In genomic region chr13:106078191-106078590, GRCh38 we compare ENCODE assay signal across 1 cellular context.
TF ChIP-seq lines count a peak whose summit lies in the region.

No MANE protein-coding gene starts in this region.

TF ChIP-seq in IMR-90, 13 proteins besides CTCF, POLR2A, EP300 and RAD21:
- TF ChIP-seq BHLHE40 (IDR thresholded peaks at IDR 0.05; ENCODE audit: low read depth, low read length) (no peak), MAZ (IDR thresholded peaks at IDR 0.05; ENCODE audit: borderline replicate concordance, low read depth, low read length) (no peak), SMC3 (IDR thresholded peaks at IDR 0.05; ENCODE audit: low read depth, low read length) (no peak), CEBPB (IDR thresholded peaks at IDR 0.05; ENCODE audit: low read depth, low read length) (no peak), CHD1 (IDR thresholded peaks at IDR 0.05; ENCODE audit: low read depth, low read length) (no peak), RCOR1 (IDR thresholded peaks at IDR 0.05; ENCODE audit: insufficient replicate concordance, low read length) (no peak), RFX5 (IDR thresholded peaks at IDR 0.05; ENCODE audit: low read depth, low read length) (no peak), MAFK (IDR thresholded peaks at IDR 0.05; ENCODE audit: low read depth, low read length) (no peak), FOS (IDR thresholded peaks at IDR 0.05; ENCODE audit: low read depth, low read length) (no peak), MXI1 (IDR thresholded peaks at IDR 0.05; ENCODE audit: borderline replicate concordance, low read depth, low read length) (no peak), NFE2L2 (IDR thresholded peaks at IDR 0.05; ENCODE audit: low read depth, low read length) (no peak)
- TF ChIP-seq, protein P1, sequence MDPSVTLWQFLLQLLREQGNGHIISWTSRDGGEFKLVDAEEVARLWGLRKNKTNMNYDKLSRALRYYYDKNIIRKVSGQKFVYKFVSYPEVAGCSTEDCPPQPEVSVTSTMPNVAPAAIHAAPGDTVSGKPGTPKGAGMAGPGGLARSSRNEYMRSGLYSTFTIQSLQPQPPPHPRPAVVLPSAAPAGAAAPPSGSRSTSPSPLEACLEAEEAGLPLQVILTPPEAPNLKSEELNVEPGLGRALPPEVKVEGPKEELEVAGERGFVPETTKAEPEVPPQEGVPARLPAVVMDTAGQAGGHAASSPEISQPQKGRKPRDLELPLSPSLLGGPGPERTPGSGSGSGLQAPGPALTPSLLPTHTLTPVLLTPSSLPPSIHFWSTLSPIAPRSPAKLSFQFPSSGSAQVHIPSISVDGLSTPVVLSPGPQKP (IDR thresholded peaks at IDR 0.05; ENCODE audit: borderline replicate concordance, low read depth, low read length) = no peak
- TF ChIP-seq, protein P2, sequence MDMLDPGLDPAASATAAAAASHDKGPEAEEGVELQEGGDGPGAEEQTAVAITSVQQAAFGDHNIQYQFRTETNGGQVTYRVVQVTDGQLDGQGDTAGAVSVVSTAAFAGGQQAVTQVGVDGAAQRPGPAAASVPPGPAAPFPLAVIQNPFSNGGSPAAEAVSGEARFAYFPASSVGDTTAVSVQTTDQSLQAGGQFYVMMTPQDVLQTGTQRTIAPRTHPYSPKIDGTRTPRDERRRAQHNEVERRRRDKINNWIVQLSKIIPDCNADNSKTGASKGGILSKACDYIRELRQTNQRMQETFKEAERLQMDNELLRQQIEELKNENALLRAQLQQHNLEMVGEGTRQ (IDR thresholded peaks at IDR 0.05; ENCODE audit: low read depth, low read length) = no peak
